Comparison of ENCODE assay signal across 9 cellular contexts in the genomic region with DNA sequence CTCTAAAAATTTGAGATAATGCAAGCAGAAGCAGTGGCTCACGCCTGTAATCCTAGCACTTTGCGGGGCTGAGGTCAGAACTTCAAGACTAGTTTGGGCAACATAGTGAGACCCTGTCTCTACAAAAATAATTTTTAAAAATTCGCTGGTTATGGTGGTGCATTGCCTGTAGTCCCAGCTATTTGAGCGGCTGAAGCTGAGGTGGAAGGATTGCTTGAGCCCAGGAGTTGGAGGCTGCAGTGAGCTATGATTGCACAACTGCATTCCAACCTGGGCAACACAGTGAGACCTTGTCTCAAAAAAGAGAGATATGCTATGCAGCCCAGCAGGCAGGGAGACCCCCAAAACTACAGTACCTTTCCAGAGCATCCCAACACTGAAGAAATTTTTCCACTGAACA. TPM values are rescaled to one million over a fixed set of nuclear protein-coding genes. Genes with fewer than 3 reads are reported as not detected.
DNase-seq lines count a peak whose midpoint lies in the region; FAIRE-seq and TF ChIP-seq lines count a peak whose summit lies in the region.
"Had no signal": no experiment of that assay in that cellular context is flagged by ENCODE, and none has a peak within 500 bp of the region (broad histone marks: within the 10 kb centered on the region; RNA-seq: fewer than 3 reads in every experiment).

No MANE protein-coding gene starts in this region.

- peak overlapping the region; percentile 61 for H3K4me2 ChIP-seq in endothelial cell of umbilical vein (ENCODE audit: insufficient read depth, low read length)

- H3K79me2 ChIP-seq in endothelial cell of umbilical vein (ENCODE audit: control insufficient read depth, insufficient read depth, low read length): peaks cover 60% of the 10 kb centered on the region

- no peaks in the 10 kb centered on the region for H3K9me1 ChIP-seq in endothelial cell of umbilical vein (replicated peaks; ENCODE audit: control insufficient read depth, extremely low read depth, insufficient read depth, low read length)

- intact Hi-C loops in endothelial cell of umbilical vein (cut with micrococcal nuclease): loop anchor here (1.0 kb wide), 1 partner anchor 9 kb away; no protein-coding TSS in a partner anchor

- H3K27ac ChIP-seq in Peyer's patch (peak overlapping the region in 1 of 4 donors; percentile 33), endothelial cell of umbilical vein (ENCODE audit: insufficient read depth, low read depth, low read length) (no peak overlapping the region), rectal smooth muscle tissue (ENCODE audit: low read depth, low read length) (no peak overlapping the region)

- H3K4me3 ChIP-seq in Peyer's patch (peak overlapping the region in 3 of 4 donors; percentile 14 to 78 (median 16)), endothelial cell of umbilical vein (replicated peaks in 1 of 3; ENCODE audit: insufficient read depth in 1 of 3, low read depth in 1 of 3, low read length in 3 of 3) (peak overlapping the region in 1 of 3 experiments; percentile 50), rectal smooth muscle tissue (ENCODE audit: low read length) (peak overlapping the region; percentile 20)

- no peak for FAIRE-seq in endothelial cell of umbilical vein (lab: Jason Lieb, UNC)
- FAIRE-seq in RCC 7860 (lab: Jason Lieb, UNC): no peak

- peak; percentile 23 for DNase-seq in NK-92 treated with Interleukin-12 subunit alpha and Interleukin-12 subunit beta, amount 100 ng/mL, for 24 hours (lab: John Stamatoyannopoulos, UW)
- no peak for DNase-seq in NK-92 (lab: John Stamatoyannopoulos, UW; ENCODE audit: unreplicated experiment)
- no peak for DNase-seq in Peyer's patch
- DNase-seq in endothelial cell of umbilical vein (ENCODE audit: low read depth, low spot score): no peak
- no peak for DNase-seq in RCC 7860 (ENCODE audit: low spot score)
- DNase-seq in stimulated activated CD4-positive, alpha-beta T cell treated with anti-CD3 and anti-CD28 coated beads, Interleukin-4, amount 100 ng/mL, for 4 hours: no peak
- DNase-seq in NCI-H2029 (lab: John Stamatoyannopoulos, UW): no peak
- DNase-seq: 8988T had no signal

- BruUV-seq in endothelial cell of umbilical vein (replicated peaks; lab: Mats Ljungman, UMichigan): no TSS peak

- peaks cover 3% of the 10 kb centered on the region for H4K20me1 ChIP-seq in endothelial cell of umbilical vein (replicated peaks; ENCODE audit: control insufficient read depth, extremely low read depth, insufficient read depth, low read length)

- TF ChIP-seq CTCF in Peyer's patch (IDR thresholded peaks at IDR 0.05): no peak
- no peak for TF ChIP-seq CTCF in endothelial cell of umbilical vein (IDR thresholded peaks at IDR 0.05; ENCODE audit: extremely low read depth in 1 of 2, insufficient read depth in 1 of 2, low read depth in 1 of 2, low read length in 2 of 2)

- TF ChIP-seq POLR2A in Peyer's patch (IDR thresholded peaks at IDR 0.05): no peak
- TF ChIP-seq POLR2A in endothelial cell of umbilical vein (IDR thresholded peaks at IDR 0.05; ENCODE audit: low read depth, low read length): no peak

- CTCF ChIA-PET in endothelial cell of umbilical vein (lab: Charles Lee): interaction anchor here (1.5 kb wide), 1 partner anchor 209 kb away, joined by 7 read pairs; no protein-coding TSS in a partner anchor

- H2AFZ ChIP-seq in endothelial cell of umbilical vein (ENCODE audit: low read depth, low read length): no peak overlapping the region

- peaks cover 0 to 4% (median 0%) of the 10 kb centered on the region in 4 donors for H3K4me1 ChIP-seq in Peyer's patch
- peaks cover 27% of the 10 kb centered on the region for H3K4me1 ChIP-seq in endothelial cell of umbilical vein (ENCODE audit: control insufficient read depth, extremely low read depth, insufficient read depth, low read length)
- H3K4me1 ChIP-seq in rectal smooth muscle tissue (ENCODE audit: control insufficient read depth, insufficient read depth, low read length): no peaks in the 10 kb centered on the region

- no peaks in the 10 kb centered on the region for H3K9me3 ChIP-seq in Peyer's patch
- no peaks in the 10 kb centered on the region for H3K9me3 ChIP-seq in endothelial cell of umbilical vein (replicated peaks; ENCODE audit: control insufficient read depth, insufficient read depth, low read length)

- H3K27me3 ChIP-seq in Peyer's patch: no peaks in the 10 kb centered on the region
- no peaks in the 10 kb centered on the region for H3K27me3 ChIP-seq in endothelial cell of umbilical vein (ENCODE audit: control insufficient read depth in 2 of 2, insufficient read depth in 2 of 2, low read length in 2 of 2)
- no peaks in the 10 kb centered on the region for H3K27me3 ChIP-seq in rectal smooth muscle tissue (ENCODE audit: control insufficient read depth, insufficient read depth, low read length)

- dilution Hi-C loops in endothelial cell of umbilical vein (cut with MboI; ENCODE audit: extremely low pct_ligation_motif_present, low sequenced_read_pairs): no loop called here

- POLR2A ChIA-PET in endothelial cell of umbilical vein (lab: Charles Lee): interaction anchor here (1.6 kb wide), 1 partner anchor 10 kb away, joined by 3 read pairs; no protein-coding TSS in a partner anchor

- H3K9ac ChIP-seq in endothelial cell of umbilical vein (replicated peaks; ENCODE audit: extremely low read depth, insufficient read depth, low read length): no peak overlapping the region
- H3K9ac ChIP-seq in rectal smooth muscle tissue (ENCODE audit: low read length): no peak overlapping the region

- peaks cover 0 to 11% (median 0%) of the 10 kb centered on the region in 3 donors for H3K36me3 ChIP-seq in Peyer's patch
- peaks cover 7 to 17% of the 10 kb centered on the region in 2 experiments for H3K36me3 ChIP-seq in endothelial cell of umbilical vein (ENCODE audit: control insufficient read depth in 2 of 2, extremely low read depth in 1 of 2, insufficient read depth in 2 of 2, low read length in 2 of 2)
- no peaks in the 10 kb centered on the region for H3K36me3 ChIP-seq in rectal smooth muscle tissue (ENCODE audit: control insufficient read depth, insufficient read depth, low read length)

TF ChIP-seq in endothelial cell of umbilical vein, 7 proteins besides CTCF, POLR2A, EP300 and RAD21:
- TF ChIP-seq GATA2 (IDR thresholded peaks at IDR 0.05; ENCODE audit: insufficient read depth, insufficient read length, low read depth, low read length) (no peak), EZH2 (IDR thresholded peaks at IDR 0.05; ENCODE audit: borderline replicate concordance, low read depth, low read length, severe bottlenecking) (no peak), POLR2AphosphoS5 (IDR thresholded peaks at IDR 0.05; ENCODE audit: insufficient read depth, low read depth, low read length) (no peak), FOS (IDR thresholded peaks at IDR 0.05; ENCODE audit: borderline replicate concordance, insufficient read depth, low read length) (no peak), JUN (IDR thresholded peaks at IDR 0.05; ENCODE audit: borderline replicate concordance, insufficient read depth, insufficient read length, low read depth) (no peak), MYC (IDR thresholded peaks at IDR 0.05; ENCODE audit: low read depth, low read length) (no peak)
- TF ChIP-seq, protein P1, sequence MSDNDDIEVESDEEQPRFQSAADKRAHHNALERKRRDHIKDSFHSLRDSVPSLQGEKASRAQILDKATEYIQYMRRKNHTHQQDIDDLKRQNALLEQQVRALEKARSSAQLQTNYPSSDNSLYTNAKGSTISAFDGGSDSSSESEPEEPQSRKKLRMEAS (IDR thresholded peaks at IDR 0.05; ENCODE audit: insufficient read depth, insufficient read length): no peak

RNA-seq across cellular contexts. Expression of a gene that starts 2.3 kb away (rescaled TPM):
- total RNA-seq in Peyer's patch (10 to 100 TPM; 38.5 to 66.8 (median 43.0) TPM), endothelial cell of umbilical vein (130 and 226 TPM in 2 replicates)
- 144 and 186 TPM in 2 replicates for polyA plus RNA-seq in endothelial cell of umbilical vein
- polyA plus RNA-seq in endothelial cell of umbilical vein (2011; cell fraction: cytosol; rRNA removed): 186 and 204 TPM in 2 replicates
- polyA plus RNA-seq in endothelial cell of umbilical vein (2011; cell fraction: nucleus; rRNA removed): 107 and 150 TPM in 2 replicates
- 325 and 496 TPM in 2 replicates for polyA plus RNA-seq in endothelial cell of umbilical vein (2012)
- 108 and 124 TPM in 2 replicates for polyA minus RNA-seq in endothelial cell of umbilical vein
- 77.6 TPM for polyA minus RNA-seq in endothelial cell of umbilical vein (2011; cell fraction: cytosol; rRNA and poly(A)+ RNA removed)
- 149 and 155 TPM in 2 replicates for polyA minus RNA-seq in endothelial cell of umbilical vein (2011; cell fraction: nucleus; rRNA and poly(A)+ RNA removed)
